ENCODE assay signal across 12 cellular contexts in the genomic region with DNA sequence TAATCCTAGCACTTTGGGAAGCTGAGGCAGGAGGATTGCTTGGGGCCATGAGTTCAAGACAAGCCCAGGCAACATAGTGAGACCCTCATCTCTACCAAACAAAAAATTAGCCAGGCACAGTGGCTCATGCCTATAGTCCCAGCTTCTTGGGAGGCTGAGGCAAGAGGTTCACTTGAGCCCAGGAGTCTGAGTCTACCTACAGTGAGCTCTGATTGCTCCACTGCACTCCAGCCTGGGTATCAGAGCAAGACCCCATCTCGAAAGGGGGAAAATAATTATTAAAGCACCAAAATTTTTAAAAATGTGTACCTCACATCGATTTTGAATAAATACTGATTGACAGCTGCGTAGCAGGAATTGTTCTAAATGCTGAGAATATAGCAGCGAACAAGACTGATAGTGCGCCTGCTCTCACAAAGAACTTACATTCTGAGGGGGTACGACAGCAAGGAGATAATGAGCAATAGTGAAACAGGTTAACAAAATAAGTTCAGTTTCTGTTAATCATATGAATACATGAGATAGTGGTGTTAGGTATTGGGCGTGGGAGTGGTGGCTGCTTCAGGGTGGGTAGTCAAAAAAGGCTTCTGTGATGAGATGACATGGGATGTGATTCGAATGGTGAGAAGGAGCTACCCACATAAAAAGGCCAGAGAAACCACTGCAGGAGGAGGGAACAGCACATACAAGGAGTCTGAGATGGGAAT. TPM values are rescaled to one million over a fixed set of nuclear protein-coding genes. Genes with fewer than 3 reads are reported as not detected.
DNase-seq lines count a peak whose midpoint lies in the region; ATAC-seq and TF ChIP-seq lines count a peak whose summit lies in the region.
"Had no signal": no experiment of that assay in that cellular context is flagged by ENCODE, and none has a peak within 500 bp of the region (broad histone marks: within the 10 kb centered on the region; RNA-seq: fewer than 3 reads in every experiment).

No MANE protein-coding gene starts in this region.

- H3K9me3 ChIP-seq in CD4-positive, alpha-beta T cell (ENCODE audit: control insufficient read depth, low read length): no peaks in the 10 kb centered on the region
- H3K9me3 ChIP-seq: right atrium auricular region, testis had no signal

- TF ChIP-seq CTCF in brain microvascular endothelial cell (IDR thresholded peaks at IDR 0.05; ENCODE audit: low read depth, low read length, missing control alignments): no peak
- TF ChIP-seq CTCF in CD4-positive, alpha-beta T cell (IDR thresholded peaks at IDR 0.05): no peak

- peaks cover 5% of the 10 kb centered on the region for H3K4me1 Mint-ChIP-seq in CD4-positive, alpha-beta T cell (ENCODE audit: low read depth)

- CTCF ChIA-PET in CD4-positive, alpha-beta T cell (lab: Charles Lee): interaction anchor here (1.0 to 1.4 kb wide), 2 partner anchors 13 to 26 kb away, joined by 3 to 5 read pairs; no protein-coding TSS in a partner anchor

- no peaks in the 10 kb centered on the region for H3K27me3 ChIP-seq in brain microvascular endothelial cell (replicated peaks)
- H3K27me3 ChIP-seq in CD4-positive, alpha-beta T cell (ENCODE audit: control insufficient read depth, insufficient read depth, low read length): no peaks in the 10 kb centered on the region
- H3K27me3 ChIP-seq: right atrium auricular region, testis had no signal

- no peak overlapping the region for H3K4me3 ChIP-seq in brain microvascular endothelial cell (ENCODE audit: low read depth, low read length)
- H3K4me3 ChIP-seq: right atrium auricular region, testis had no signal

- no peak overlapping the region for H3K27ac Mint-ChIP-seq in CD4-positive, alpha-beta T cell
- H3K27ac Mint-ChIP-seq: IgD-negative memory B cell had no signal

- intact Hi-C loops in CD4-positive, alpha-beta T cell (cut with DNase I, micrococcal nuclease): no loop called here
- intact Hi-C loops in head of caudate nucleus (cut with DNase I): no loop called here

- in situ Hi-C loops in brain microvascular endothelial cell (cut with HindIII; ENCODE audit: low pct_ligation_motif_present, low sequenced_read_pairs): no loop called here

- POLR2A ChIA-PET in CD4-positive, alpha-beta T cell (lab: Charles Lee): no interaction called here

- no peak overlapping the region for H3K27ac ChIP-seq in brain microvascular endothelial cell
- H3K27ac ChIP-seq in CD4-positive, alpha-beta T cell (ENCODE audit: low read depth, low read length): no peak overlapping the region
- H3K27ac ChIP-seq: right atrium auricular region, testis had no signal

- peaks cover 86% of the 10 kb centered on the region for H3K36me3 Mint-ChIP-seq in CD4-positive, alpha-beta T cell (ENCODE audit: low read depth)

- DNase-seq in stimulated activated CD4-positive, alpha-beta T cell treated with anti-CD3 and anti-CD28 coated beads, Interleukin-12 subunit alpha, Interleukin-12 subunit beta, amount 100 ng/mL, for 4 hours: peak; percentile 11
- no peak for DNase-seq in brain microvascular endothelial cell
- no peak for DNase-seq in pons (ENCODE audit: low spot score)
- DNase-seq in CD4-positive, alpha-beta T cell: no peak
- no peak for DNase-seq in head of caudate nucleus
- DNase-seq: NCI-H446, testis had no signal

- H3K36me3 ChIP-seq in brain microvascular endothelial cell (replicated peaks): peaks cover 12% of the 10 kb centered on the region

- H3K27me3 Mint-ChIP-seq in CD4-positive, alpha-beta T cell: no peaks in the 10 kb centered on the region
- H3K27me3 Mint-ChIP-seq: IgD-negative memory B cell had no signal

- peak; percentile 77 for ATAC-seq in GM18505 (IDR thresholded peaks at IDR 0.05; ENCODE audit: unreplicated experiment)
- peak; percentile 88 for ATAC-seq in GM21360 (IDR thresholded peaks at IDR 0.05; ENCODE audit: unreplicated experiment)
- ATAC-seq in HG03196 (IDR thresholded peaks at IDR 0.05; ENCODE audit: unreplicated experiment): peak; percentile 73
- no peak for ATAC-seq in CD4-positive, alpha-beta T cell (ENCODE audit: poor library complexity)

- H3K4me3 Mint-ChIP-seq in CD4-positive, alpha-beta T cell: no peak overlapping the region
- H3K4me3 Mint-ChIP-seq: IgD-negative memory B cell had no signal

- no peaks in the 10 kb centered on the region for H3K9me3 Mint-ChIP-seq in CD4-positive, alpha-beta T cell
- H3K9me3 Mint-ChIP-seq: IgD-negative memory B cell had no signal

- no peak for TF ChIP-seq POLR2A in GM18505 (IDR thresholded peaks at IDR 0.05; ENCODE audit: borderline replicate concordance, extremely low read depth, insufficient read depth, insufficient read length)

RNA-seq across cellular contexts. Expression of a gene that starts 19.6 kb away (rescaled TPM):
- 10 to 100 TPM; 11.2 to 15.1 TPM for total RNA-seq in CD4-positive, alpha-beta T cell

RNA-seq across cellular contexts. Expression of a gene that starts 33.9 kb away (rescaled TPM):
- not detected for total RNA-seq in CD4-positive, alpha-beta T cell

RNA-seq across cellular contexts. Expression of a gene that starts 54.1 kb away (rescaled TPM):
- total RNA-seq in CD4-positive, alpha-beta T cell: 10 to 100 TPM; 12.8 to 14.6 TPM
